8 cellular contexts compared by ENCODE assay signal in genomic region chr1:174999926-175000696, GRCh38. TPM values are rescaled to one million over a fixed set of nuclear protein-coding genes. Genes with fewer than 3 reads are reported as not detected.
DNase-seq lines count a peak whose midpoint lies in the region; ATAC-seq and TF ChIP-seq lines count a peak whose summit lies in the region.

A gene with protein sequence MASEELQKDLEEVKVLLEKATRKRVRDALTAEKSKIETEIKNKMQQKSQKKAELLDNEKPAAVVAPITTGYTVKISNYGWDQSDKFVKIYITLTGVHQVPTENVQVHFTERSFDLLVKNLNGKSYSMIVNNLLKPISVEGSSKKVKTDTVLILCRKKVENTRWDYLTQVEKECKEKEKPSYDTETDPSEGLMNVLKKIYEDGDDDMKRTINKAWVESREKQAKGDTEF (plus strand): TSS chr1:174999947. CDS start chr1:175000181, 234 bp downstream.

- no peak for TF ChIP-seq RAD21 in HCT116 (IDR thresholded peaks at IDR 0.05; ENCODE audit: low read depth)
- TF ChIP-seq RAD21 in neural cell (conservative IDR thresholded peaks at IDR 0.05), result peak; percentile 46

- peak; percentile 57 for TF ChIP-seq POLR2A in HCT116 (IDR thresholded peaks at IDR 0.05; ENCODE audit: borderline replicate concordance, extremely low read depth, insufficient read depth, insufficient read length)

- DNase-seq in HCT116 (ENCODE audit: low read depth, low spot score) (no peak), NCI-H2227 (lab: John Stamatoyannopoulos, UW; ENCODE audit: unreplicated experiment) (peak; percentile 67), fibroblast of the aortic adventitia (ENCODE audit: low read depth) (peak; percentile 30), GM20000 (ENCODE audit: low spot score) (no peak)
- DNase-seq in activated CD8-positive, alpha-beta memory T cell treated with anti-CD3 and anti-CD28 coated beads for 48 hours (ENCODE audit: low read depth in 2 of 3, low spot score in 2 of 3), result peak in 2 of 3 experiments; percentile 20 to 25

- POLR2A ChIA-PET in HCT116 (lab: Charles Lee), result interaction anchor here (0.6 to 2.6 kb wide), 12 partner anchors 11 to 224 kb away, joined by 3 to 21 read pairs (median 4); partner anchors contain the start of gene MRPS14

- H3K4me1 ChIP-seq in HCT116 (ENCODE audit: control insufficient read depth in 1 of 2, insufficient read depth in 2 of 2, low read length in 2 of 2), result peaks cover 8 to 32% of the 10 kb centered on the region in 2 experiments

- intact Hi-C loops in HCT116 (cut with micrococcal nuclease), result loop anchor here (5.0 kb wide), 1 partner anchor 738 kb away; no protein-coding TSS in a partner anchor

- H3K9ac ChIP-seq in HCT116 (ENCODE audit: low read length), result peak within 1 kb of the TSS; percentile 99
- peak within 1 kb of the TSS; percentile 93 for H3K9ac ChIP-seq in neural cell (ENCODE audit: low read length)

- H2AFZ ChIP-seq in HCT116 (ENCODE audit: low read depth, low read length, poor library complexity, severe bottlenecking), result peak within 1 kb of the TSS; percentile 64
- H2AFZ ChIP-seq in neural cell (ENCODE audit: low read depth, low read length), result peak within 1 kb of the TSS; percentile 100

- H3K27ac ChIP-seq in HCT116 (ENCODE audit: low read depth, low read length) (peak within 1 kb of the TSS; percentile 77), neural cell (ENCODE audit: low read length) (peak within 1 kb of the TSS; percentile 99)

- H3K36me3 ChIP-seq in HCT116 (ENCODE audit: control insufficient read depth in 1 of 2, insufficient read depth in 2 of 2, low read length in 2 of 2) (no peaks in the 10 kb centered on the region; a peak in 1 of 4 replicates), neural cell (ENCODE audit: insufficient read depth, low read length) (no peaks in the 10 kb centered on the region)

- H3K4me2 ChIP-seq in HCT116 (ENCODE audit: low read length), result peak within 1 kb of the TSS; percentile 91
- H3K4me2 ChIP-seq in neural cell (ENCODE audit: low read length), result peak within 1 kb of the TSS; percentile 98

- H3K9me2 ChIP-seq in HCT116 (ENCODE audit: insufficient read depth) (no peaks in the 10 kb centered on the region), neural cell (ENCODE audit: insufficient read depth, low read length) (no peaks in the 10 kb centered on the region)

- peaks cover 61% of the 10 kb centered on the region for H3K79me2 ChIP-seq in HCT116 (ENCODE audit: insufficient read depth, low read length)
- peaks cover 40% of the 10 kb centered on the region for H3K79me2 ChIP-seq in neural cell (replicated peaks; ENCODE audit: insufficient read depth, low read length)

- H3K9me3 ChIP-seq in HCT116 (ENCODE audit: control insufficient read depth in 1 of 2, insufficient read depth in 1 of 2, low read depth in 1 of 2, low read length in 2 of 2) (no peaks in the 10 kb centered on the region), neural cell (ENCODE audit: low read length) (no peaks in the 10 kb centered on the region)

- CTCF ChIA-PET in HCT116 (lab: Charles Lee), result interaction anchor here (0.6 to 1.5 kb wide), 5 partner anchors 11 to 125 kb away, joined by 3 to 6 read pairs (median 3); no protein-coding TSS in a partner anchor

- H3K4me3 ChIP-seq in GM12875 (ENCODE audit: low read depth, low read length), result peak within 1 kb of the TSS; percentile 98
- H3K4me3 ChIP-seq in HCT116 (replicated peaks in 1 of 2; ENCODE audit: low read depth in 1 of 2, low read length in 2 of 2), result peak within 1 kb of the TSS; percentile 87 to 96
- H3K4me3 ChIP-seq in fibroblast of the aortic adventitia (ENCODE audit: low read depth, low read length), result peak within 1 kb of the TSS; percentile 79
- peak within 1 kb of the TSS; percentile 94 for H3K4me3 ChIP-seq in neural cell (ENCODE audit: low read length)

- no peaks in the 10 kb centered on the region for H3K27me3 ChIP-seq in HCT116 (ENCODE audit: insufficient read depth, low read length)
- no peaks in the 10 kb centered on the region for H3K27me3 ChIP-seq in neural cell (ENCODE audit: insufficient read depth, low read depth, low read length)

- RAD21 ChIA-PET in HCT116 (lab: Charles Lee; ENCODE audit: low non-redundant PET in 1 of 2, low total read pairs in 2 of 2, uncharacterized antibody in 2 of 2, unreplicated experiment in 2 of 2), result interaction anchor here in 1 of 2 experiments (1.1 kb wide), 1 partner anchor 125 kb away, joined by 3 read pairs; no protein-coding TSS in a partner anchor

- H3F3A ChIP-seq in neural cell (ENCODE audit: insufficient read depth, low read length, poor library complexity, severe bottlenecking), result peaks cover 6% of the 10 kb centered on the region

- TF ChIP-seq EP300 in neural cell (conservative IDR thresholded peaks at IDR 0.05; ENCODE audit: poor library complexity, severe bottlenecking), result no peak

- BruUV-seq in HCT116 (replicated peaks; lab: Mats Ljungman, UMichigan), result no TSS peak

- H4K20me1 ChIP-seq in HCT116 (ENCODE audit: insufficient read depth), result peaks cover 22% of the 10 kb centered on the region; the same call in 1 of the 2 replicates
- peaks cover 3% of the 10 kb centered on the region for H4K20me1 ChIP-seq in neural cell (ENCODE audit: insufficient read depth)

- TF ChIP-seq CTCF in GM12875 (IDR thresholded peaks at IDR 0.05; ENCODE audit: borderline replicate concordance, insufficient read depth, low read depth, low read length) (no peak), HCT116 (IDR thresholded peaks at IDR 0.05 in 2 of 3, conservative IDR thresholded peaks at IDR 0.05 in 1 of 3; ENCODE audit: borderline replicate concordance in 1 of 3, insufficient read depth in 1 of 3, low read depth in 2 of 3, low read length in 2 of 3) (no peak), fibroblast of the aortic adventitia (IDR thresholded peaks at IDR 0.05; ENCODE audit: insufficient read depth, low read length) (no peak), neural cell (IDR thresholded peaks at IDR 0.05; ENCODE audit: poor library complexity, severe bottlenecking) (peak; percentile 38), GM20000 (IDR thresholded peaks at IDR 0.05; ENCODE audit: extremely low read depth, missing control alignments) (no peak)

- no peak for ATAC-seq in HCT116
- no peak for ATAC-seq in GM21717 (IDR thresholded peaks at IDR 0.05; ENCODE audit: unreplicated experiment)

TF ChIP-seq in HCT116, 20 proteins besides CTCF, POLR2A, EP300 and RAD21:
- TF ChIP-seq ELF1 (IDR thresholded peaks at IDR 0.05; ENCODE audit: borderline replicate concordance, low read depth), result no peak
- peak; percentile 43; the same call in 1 of the 2 replicates for TF ChIP-seq ZFX (IDR thresholded peaks at IDR 0.05)
- no peak for TF ChIP-seq FOSL1 (IDR thresholded peaks at IDR 0.05; ENCODE audit: low read depth)
- TF ChIP-seq POLR2AphosphoS5 (IDR thresholded peaks at IDR 0.05; ENCODE audit: low read depth, low read length), result peak; percentile 81
- TF ChIP-seq, protein P1, sequence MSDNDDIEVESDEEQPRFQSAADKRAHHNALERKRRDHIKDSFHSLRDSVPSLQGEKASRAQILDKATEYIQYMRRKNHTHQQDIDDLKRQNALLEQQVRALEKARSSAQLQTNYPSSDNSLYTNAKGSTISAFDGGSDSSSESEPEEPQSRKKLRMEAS (IDR thresholded peaks at IDR 0.05), result peak; percentile 95
TF ChIP-seq in HCT116: peak in this region for 3.

TF ChIP-seq in neural cell, 6 proteins besides CTCF, POLR2A, EP300 and RAD21:
- TF ChIP-seq EZH2 (IDR thresholded peaks at IDR 0.05; ENCODE audit: borderline replicate concordance, insufficient read depth, low read length, poor library complexity, severe bottlenecking), result no peak
- TF ChIP-seq MXI1 (conservative IDR thresholded peaks at IDR 0.05; ENCODE audit: poor library complexity, severe bottlenecking), result peak; percentile 76
- peak; percentile 60 for TF ChIP-seq SMC3 (conservative IDR thresholded peaks at IDR 0.05; ENCODE audit: poor library complexity)
- TF ChIP-seq TAF1 (IDR thresholded peaks at IDR 0.05; ENCODE audit: low read depth), result peak; percentile 53
- TF ChIP-seq, protein P2, sequence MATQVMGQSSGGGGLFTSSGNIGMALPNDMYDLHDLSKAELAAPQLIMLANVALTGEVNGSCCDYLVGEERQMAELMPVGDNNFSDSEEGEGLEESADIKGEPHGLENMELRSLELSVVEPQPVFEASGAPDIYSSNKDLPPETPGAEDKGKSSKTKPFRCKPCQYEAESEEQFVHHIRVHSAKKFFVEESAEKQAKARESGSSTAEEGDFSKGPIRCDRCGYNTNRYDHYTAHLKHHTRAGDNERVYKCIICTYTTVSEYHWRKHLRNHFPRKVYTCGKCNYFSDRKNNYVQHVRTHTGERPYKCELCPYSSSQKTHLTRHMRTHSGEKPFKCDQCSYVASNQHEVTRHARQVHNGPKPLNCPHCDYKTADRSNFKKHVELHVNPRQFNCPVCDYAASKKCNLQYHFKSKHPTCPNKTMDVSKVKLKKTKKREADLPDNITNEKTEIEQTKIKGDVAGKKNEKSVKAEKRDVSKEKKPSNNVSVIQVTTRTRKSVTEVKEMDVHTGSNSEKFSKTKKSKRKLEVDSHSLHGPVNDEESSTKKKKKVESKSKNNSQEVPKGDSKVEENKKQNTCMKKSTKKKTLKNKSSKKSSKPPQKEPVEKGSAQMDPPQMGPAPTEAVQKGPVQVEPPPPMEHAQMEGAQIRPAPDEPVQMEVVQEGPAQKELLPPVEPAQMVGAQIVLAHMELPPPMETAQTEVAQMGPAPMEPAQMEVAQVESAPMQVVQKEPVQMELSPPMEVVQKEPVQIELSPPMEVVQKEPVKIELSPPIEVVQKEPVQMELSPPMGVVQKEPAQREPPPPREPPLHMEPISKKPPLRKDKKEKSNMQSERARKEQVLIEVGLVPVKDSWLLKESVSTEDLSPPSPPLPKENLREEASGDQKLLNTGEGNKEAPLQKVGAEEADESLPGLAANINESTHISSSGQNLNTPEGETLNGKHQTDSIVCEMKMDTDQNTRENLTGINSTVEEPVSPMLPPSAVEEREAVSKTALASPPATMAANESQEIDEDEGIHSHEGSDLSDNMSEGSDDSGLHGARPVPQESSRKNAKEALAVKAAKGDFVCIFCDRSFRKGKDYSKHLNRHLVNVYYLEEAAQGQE (IDR thresholded peaks at IDR 0.05; ENCODE audit: borderline replicate concordance), result peak; percentile 42
- TF ChIP-seq POLR2AphosphoS5 (IDR thresholded peaks at IDR 0.05), result peak; percentile 86

RNA-seq across cellular contexts. Expression of the gene that starts here (rescaled TPM):
- 194 TPM for total RNA-seq in HCT116 (2021; ENCODE audit: unreplicated experiment)
- polyA plus RNA-seq in HCT116 (2012), result 53.5 and 79.1 TPM in 2 replicates
- 99.6 and 108 TPM in 2 replicates for total RNA-seq in fibroblast of the aortic adventitia (ENCODE audit: low replicate concordance)
- 177 and 484 TPM in 2 replicates for polyA plus RNA-seq in neural cell
- 96.4 and 156 TPM in 2 replicates for polyA minus RNA-seq in neural cell

Comparison
In these comparisons a context has a peak if more than half of its experiments do, and no peak if none do; other contexts are left out.
1. DNase-seq: peak in NCI-H2227 (single experiment), activated CD8-positive, alpha-beta memory T cell treated with anti-CD3 and anti-CD28 coated beads for 48 hours (2 of 3) and fibroblast of the aortic adventitia (single experiment); none in HCT116 (single experiment) and GM20000 (single experiment).
2. Peak in every context shown above with its lines, with median percentiles within 50 percentile points of each other: H3K4me3 ChIP-seq.